23 cellular contexts compared by ENCODE assay signal in the genomic region with DNA sequence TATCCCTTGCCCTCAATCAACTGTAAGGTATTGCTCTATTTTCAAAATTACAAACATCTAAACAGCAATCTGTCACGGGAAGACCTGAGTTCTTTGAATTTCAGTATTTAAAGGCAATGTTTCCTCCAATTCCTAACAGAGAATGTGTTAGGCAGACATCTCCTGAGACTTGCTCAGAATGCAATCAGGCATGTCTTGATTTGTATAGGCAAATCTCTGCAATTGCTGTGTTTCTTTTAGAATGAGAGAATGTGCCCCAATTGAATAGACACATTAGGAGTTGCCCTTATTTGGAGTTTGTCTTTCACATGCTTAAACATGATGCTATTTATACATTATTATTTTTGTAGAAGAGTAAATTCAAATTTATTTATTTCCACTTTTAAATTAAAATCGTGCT.
DNase-seq lines count a peak whose midpoint lies in the region; ATAC-seq, FAIRE-seq and TF ChIP-seq lines count a peak whose summit lies in the region.
"Had no signal": no experiment of that assay in that cellular context is flagged by ENCODE, and none has a peak within 500 bp of the region (broad histone marks: within the 10 kb centered on the region; RNA-seq: fewer than 3 reads in every experiment).

No MANE protein-coding gene starts in this region.

- no peak overlapping the region for H3K4me3 ChIP-seq in OCI-LY3 (ENCODE audit: low read length)
- H3K4me3 ChIP-seq in bronchial epithelial cell (ENCODE audit: low read depth, low read length) = no peak overlapping the region
- H3K4me3 ChIP-seq in smooth muscle cell = no peak overlapping the region
- H3K4me3 ChIP-seq: GM12878, MG63, SJCRH30 had no signal

- H3F3A ChIP-seq in smooth muscle cell (ENCODE audit: low read depth) = no peaks in the 10 kb centered on the region

- 73% methylated on average over 2 of the region's 2 CpGs for WGBS in smooth muscle cell (ENCODE audit: low lambda C conversion rate)

- no peaks in the 10 kb centered on the region for H3K9me3 ChIP-seq in OCI-LY3 (ENCODE audit: insufficient read depth, low read length)
- H3K9me3 ChIP-seq in smooth muscle cell (replicated peaks; ENCODE audit: low read depth) = no peaks in the 10 kb centered on the region
- H3K9me3 ChIP-seq: MG63, SJCRH30 had no signal

- ATAC-seq in GM18867 (IDR thresholded peaks at IDR 0.05; ENCODE audit: unreplicated experiment) (no peak), HG02938 (IDR thresholded peaks at IDR 0.05; ENCODE audit: unreplicated experiment) (no peak)
- ATAC-seq: GM12878, PC-3 had no signal

- no peak for TF ChIP-seq CTCF in OCI-LY3 (IDR thresholded peaks at IDR 0.05; ENCODE audit: low read depth, low read length)
- TF ChIP-seq CTCF in bronchial epithelial cell (IDR thresholded peaks at IDR 0.05; ENCODE audit: insufficient read depth, low read length, severe bottlenecking) = no peak
- TF ChIP-seq CTCF in smooth muscle cell (IDR thresholded peaks at IDR 0.05; ENCODE audit: borderline replicate concordance, insufficient read depth, poor library complexity, severe bottlenecking) = no peak

- H2AFZ ChIP-seq in OCI-LY3 (ENCODE audit: low read depth, low read length) = 0 out of 2 replicates have a peak overlapping the region, but pooled peaks have one; percentile 14
- H2AFZ ChIP-seq in smooth muscle cell (ENCODE audit: low read depth) = peak overlapping the region; percentile 73

- H3K4me2 ChIP-seq in OCI-LY3 (ENCODE audit: low read length) = no peak overlapping the region
- H3K4me2 ChIP-seq in smooth muscle cell = no peak overlapping the region

- DNase-seq in bronchial epithelial cell (ENCODE audit: low read depth) = peak; percentile 86
- peak; percentile 3 for DNase-seq in iPS DF 19.7 (ENCODE audit: low read depth, low spot score)
- no peak for DNase-seq in smooth muscle cell (lab: John Stamatoyannopoulos, UW; ENCODE audit: unreplicated experiment)
- no peak for DNase-seq in COR-L47 (lab: John Stamatoyannopoulos, UW)
- DNase-seq: CD4-positive, CD25-positive, alpha-beta regulatory T cell; DMS79 treated with DMSO at 0.1 percent for 48 hours; GOT3; IMR-90; Karpas-422; MG63; NCI-H1105; NCI-H187; NCI-H446; NCI-H774; PC-3; SJCRH30 had no signal

- H3K36me3 ChIP-seq in OCI-LY3 (replicated peaks; ENCODE audit: low read depth, low read length) (no peaks in the 10 kb centered on the region), bronchial epithelial cell (ENCODE audit: control insufficient read depth, insufficient read depth, low read length) (no peaks in the 10 kb centered on the region), smooth muscle cell (ENCODE audit: low read depth) (no peaks in the 10 kb centered on the region)
- H3K36me3 ChIP-seq: MG63, SJCRH30 had no signal

- FAIRE-seq in bronchial epithelial cell (lab: Jason Lieb, UNC) = no peak
- FAIRE-seq: D721Med, G401.6, GM12878 had no signal

- no peak overlapping the region for H3K27ac ChIP-seq in OCI-LY3 (ENCODE audit: low read length)
- no peak overlapping the region for H3K27ac ChIP-seq in smooth muscle cell (ENCODE audit: low read depth)
- H3K27ac ChIP-seq: RWPE1, SJCRH30 had no signal

- H3K9ac ChIP-seq in OCI-LY3 (ENCODE audit: low read length) = no peak overlapping the region
- H3K9ac ChIP-seq in smooth muscle cell (ENCODE audit: low read depth) = no peak overlapping the region

- no peaks in the 10 kb centered on the region for H3K4me1 ChIP-seq in OCI-LY3 (ENCODE audit: low read length)
- peaks cover 8% of the 10 kb centered on the region for H3K4me1 ChIP-seq in smooth muscle cell (ENCODE audit: low read depth)
- H3K4me1 ChIP-seq: SJCRH30 had no signal

- H3K79me2 ChIP-seq in OCI-LY3 (ENCODE audit: low read length) = no peaks in the 10 kb centered on the region
- no peaks in the 10 kb centered on the region for H3K79me2 ChIP-seq in smooth muscle cell (ENCODE audit: low read depth)

- H3K27me3 ChIP-seq in OCI-LY3 (ENCODE audit: low read depth, low read length) = no peaks in the 10 kb centered on the region
- no peaks in the 10 kb centered on the region for H3K27me3 ChIP-seq in bronchial epithelial cell (ENCODE audit: control insufficient read depth, insufficient read depth, low read length)
- H3K27me3 ChIP-seq in smooth muscle cell (ENCODE audit: low read depth) = no peaks in the 10 kb centered on the region
- H3K27me3 ChIP-seq: MG63, SJCRH30 had no signal

- H4K20me1 ChIP-seq in OCI-LY3 (ENCODE audit: insufficient read depth, low read length) (no peaks in the 10 kb centered on the region), smooth muscle cell (ENCODE audit: low read depth) (no peaks in the 10 kb centered on the region)

Comparison
In these comparisons a context has a peak if more than half of its experiments do, and no peak if none do; other contexts are left out.
1. DNase-seq: peak in bronchial epithelial cell (single experiment) and iPS DF 19.7 (single experiment); none in smooth muscle cell (single experiment) and COR-L47 (single experiment).